17 cellular contexts compared by ENCODE assay signal in genomic region chr2:112077814-112078213, GRCh38. TPM values are rescaled to one million over a fixed set of nuclear protein-coding genes. Genes with fewer than 3 reads are reported as not detected.
A peak's percentile ranks its signal among the peaks of the same experiment; 100 is the strongest.
DNase-seq lines count a peak whose midpoint lies in the region; ATAC-seq, FAIRE-seq and TF ChIP-seq lines count a peak whose summit lies in the region.
"Had no signal": no experiment of that assay in that cellular context is flagged by ENCODE, and none has a peak within 500 bp of the region (broad histone marks: within the 10 kb centered on the region; RNA-seq: fewer than 3 reads in every experiment).

No MANE protein-coding gene starts in this region.

- no peak overlapping the region for H3K9ac ChIP-seq in GM23248
- H3K9ac ChIP-seq: KMS-11, parathyroid adenoma had no signal

- H3K4me2 ChIP-seq in GM23248 (ENCODE audit: unreplicated experiment), result no peak overlapping the region
- H3K4me2 ChIP-seq: KMS-11 had no signal

- TF ChIP-seq CTCF in A673 (conservative IDR thresholded peaks at IDR 0.05; ENCODE audit: low read depth, low read length) (no peak), RWPE1 (conservative IDR thresholded peaks at IDR 0.05; ENCODE audit: low read depth) (no peak), fibroblast of the aortic adventitia (IDR thresholded peaks at IDR 0.05; ENCODE audit: insufficient read depth, low read length) (no peak), D721Med (IDR thresholded peaks at IDR 0.05; ENCODE audit: insufficient read depth, missing control alignments) (no peak), natural killer cell (IDR thresholded peaks at IDR 0.05) (no peak)

- peaks cover 30% of the 10 kb centered on the region for H3K36me3 Mint-ChIP-seq in natural killer cell

- H3K27me3 Mint-ChIP-seq in natural killer cell (ENCODE audit: low read depth in 2 of 2), result no peaks in the 10 kb centered on the region
- H3K27me3 Mint-ChIP-seq: activated CD4-positive, alpha-beta T cell treated with anti-CD3 and anti-CD28 coated beads, Interleukin-2, amount 10 ng/mL, durations not matched to agents 24 days and 14 days had no signal

- H3K27me3 ChIP-seq in A673 (replicated peaks; ENCODE audit: insufficient read depth, low read depth, low read length, poor library complexity) (no peaks in the 10 kb centered on the region), GM23248 (replicated peaks; ENCODE audit: insufficient read depth) (no peaks in the 10 kb centered on the region)
- H3K27me3 ChIP-seq: cardiac muscle cell, tibial artery had no signal

- peaks cover 16 to 19% of the 10 kb centered on the region in 2 donors for H3K4me1 Mint-ChIP-seq in natural killer cell

- ATAC-seq in GM19035 (IDR thresholded peaks at IDR 0.05; ENCODE audit: unreplicated experiment) (no peak), natural killer cell (no peak)
- ATAC-seq: left lobe of liver had no signal

- peaks cover 83% of the 10 kb centered on the region for H3K79me2 ChIP-seq in GM23248 (ENCODE audit: insufficient read depth)

- H3K4me1 ChIP-seq in A673 (ENCODE audit: insufficient read depth, low read length, poor library complexity, severe bottlenecking), result peaks cover 5% of the 10 kb centered on the region
- H3K4me1 ChIP-seq in GM23248 (ENCODE audit: insufficient read depth), result peaks cover 17% of the 10 kb centered on the region
- H3K4me1 ChIP-seq: parathyroid adenoma, tibial artery had no signal

- peaks cover 5% of the 10 kb centered on the region for H3K9me3 ChIP-seq in A673 (ENCODE audit: low read depth, low read length, poor library complexity, severe bottlenecking)
- H3K9me3 ChIP-seq in GM23248 (ENCODE audit: low read depth), result no peaks in the 10 kb centered on the region
- H3K9me3 ChIP-seq: tibial artery had no signal

- H3K27ac Mint-ChIP-seq in natural killer cell, result no peak overlapping the region
- H3K27ac Mint-ChIP-seq: activated CD4-positive, alpha-beta T cell treated with anti-CD3 and anti-CD28 coated beads, Interleukin-2, amount 10 ng/mL, durations not matched to agents 24 days and 14 days; T-helper 2 cell treated with Interferon-gamma antibody and Interleukin-4, amounts not matched to agents 5 μg/mL and 100 μg/mL, for 36 hours had no signal

- 63 to 69% methylated on average over 1 of the region's 1 CpG for WGBS in GM23248 (ENCODE audit: low coverage in 1 of 2, low lambda C conversion rate in 2 of 2, missing lambda C conversion rate in 2 of 2), 2 experiments

- no peak for FAIRE-seq in D721Med (lab: Jason Lieb, UNC)

- no peak overlapping the region for H3K4me3 Mint-ChIP-seq in natural killer cell
- H3K4me3 Mint-ChIP-seq: activated CD4-positive, alpha-beta T cell treated with anti-CD3 and anti-CD28 coated beads, Interleukin-2, amount 10 ng/mL, durations not matched to agents 24 days and 14 days; T-helper 2 cell treated with Interferon-gamma antibody and Interleukin-4, amounts not matched to agents 5 μg/mL and 100 μg/mL, for 36 hours had no signal

- H2AFZ ChIP-seq in GM23248, result no peak overlapping the region
- H2AFZ ChIP-seq: parathyroid adenoma had no signal

- H3K36me3 ChIP-seq in A673 (ENCODE audit: insufficient read depth, low read length, poor library complexity, severe bottlenecking) (peaks cover 16% of the 10 kb centered on the region), GM23248 (ENCODE audit: low read depth) (peaks cover 47% of the 10 kb centered on the region)

- POLR2A ChIA-PET in A673 (lab: Charles Lee; ENCODE audit: low non-redundant PET), result interaction anchor here (0.5 kb wide), 1 partner anchor 32 kb away, joined by 4 read pairs; no protein-coding TSS in a partner anchor
- POLR2A ChIA-PET in RWPE1 (lab: Yijun Ruan, JAX; ENCODE audit: low non-redundant PET), result no interaction called here

- no peaks in the 10 kb centered on the region for H3K9me3 Mint-ChIP-seq in natural killer cell

- no TSS peak for BruUV-seq in A673 (replicated peaks; lab: Mats Ljungman, UMichigan)

- peaks cover 19% of the 10 kb centered on the region; the same call in 1 of the 2 replicates for H3F3A ChIP-seq in GM23248 (ENCODE audit: insufficient read depth)

- H3K4me3 ChIP-seq in A673 (ENCODE audit: low read depth, low read length, poor library complexity, severe bottlenecking) (no peak overlapping the region), GM23248 (no peak overlapping the region), fibroblast of the aortic adventitia (ENCODE audit: low read depth, low read length) (no peak overlapping the region)
- H3K4me3 ChIP-seq: cardiac muscle cell, tibial artery had no signal

- peak; percentile 61 for DNase-seq in A673 (ENCODE audit: low spot score)
- peak; percentile 28 for DNase-seq in GM23248
- DNase-seq in RWPE1 (ENCODE audit: low spot score), result peak; percentile 9
- DNase-seq in fibroblast of the aortic adventitia (ENCODE audit: low read depth), result peak; percentile 46
- DNase-seq in D721Med (ENCODE audit: insufficient read length, low spot score), result no peak
- DNase-seq in HPDE6-E6E7 (ENCODE audit: extremely low spot score), result no peak
- no peak for DNase-seq in natural killer cell
- DNase-seq: activated CD4-positive, alpha-beta T cell treated with anti-CD3 and anti-CD28 coated beads, Interleukin-2, amount 10 ng/mL, durations not matched to agents 24 days and 14 days; effector CD8-positive, alpha-beta T cell; NCI-H1417 treated with DMSO at 0.1 percent for 48 hours; tibial artery had no signal

- H4K20me1 ChIP-seq in GM23248 (ENCODE audit: insufficient read depth), result peaks cover 9% of the 10 kb centered on the region; the same call in 1 of the 2 replicates

- intact Hi-C loops in A673 (cut with micrococcal nuclease; ENCODE audit: unreplicated experiment) (no loop called here), natural killer cell (cut with micrococcal nuclease) (no loop called here)

- in situ Hi-C loops in GM23248 (cut with MboI), result no loop called here

- CTCF ChIA-PET in A673 (lab: Charles Lee) (no interaction called here), RWPE1 (lab: Yijun Ruan, JAX) (no interaction called here)

- H3K9me2 ChIP-seq in GM23248 (ENCODE audit: insufficient read depth), result no peaks in the 10 kb centered on the region

- H3K27ac ChIP-seq in A673 (ENCODE audit: low read depth, low read length, poor library complexity, severe bottlenecking) (no peak overlapping the region), GM23248 (no peak overlapping the region), RWPE1 (no peak overlapping the region)
- H3K27ac ChIP-seq: cardiac muscle cell, KMS-11, parathyroid adenoma, tibial artery had no signal

RNA-seq across cellular contexts. Expression of gene TMEM87B, which starts 22.7 kb away (rescaled TPM):
- total RNA-seq in A673 (2021) (16.9 and 21.8 TPM in 2 replicates), fibroblast of the aortic adventitia (ENCODE audit: low replicate concordance) (24.9 and 40.2 TPM in 2 replicates), natural killer cell (10 to 100 TPM in 2 of 3 donors, 1 to 10 TPM in 1; 9.6 to 15.7 (median 13.6) TPM)
- 42.4 and 46.9 TPM in 2 replicates for total RNA-seq in GM23248 (2014; rRNA removed; shearing (Covaris generic))
- 27.8 and 32.1 TPM in 2 replicates for polyA plus RNA-seq in GM23248 (2016; fragmentation: Nextera tagmentation; extraction: Ambion mirVana)

Comparison
In these comparisons a context has a peak if more than half of its experiments do, and no peak if none do; other contexts are left out.
1. DNase-seq: peak in A673 (single experiment), GM23248 (single experiment), RWPE1 (single experiment) and fibroblast of the aortic adventitia (single experiment); none in D721Med (single experiment), HPDE6-E6E7 (single experiment) and natural killer cell (single experiment).